Comparison of ENCODE assay signal across 18 cellular contexts in the genomic region with DNA sequence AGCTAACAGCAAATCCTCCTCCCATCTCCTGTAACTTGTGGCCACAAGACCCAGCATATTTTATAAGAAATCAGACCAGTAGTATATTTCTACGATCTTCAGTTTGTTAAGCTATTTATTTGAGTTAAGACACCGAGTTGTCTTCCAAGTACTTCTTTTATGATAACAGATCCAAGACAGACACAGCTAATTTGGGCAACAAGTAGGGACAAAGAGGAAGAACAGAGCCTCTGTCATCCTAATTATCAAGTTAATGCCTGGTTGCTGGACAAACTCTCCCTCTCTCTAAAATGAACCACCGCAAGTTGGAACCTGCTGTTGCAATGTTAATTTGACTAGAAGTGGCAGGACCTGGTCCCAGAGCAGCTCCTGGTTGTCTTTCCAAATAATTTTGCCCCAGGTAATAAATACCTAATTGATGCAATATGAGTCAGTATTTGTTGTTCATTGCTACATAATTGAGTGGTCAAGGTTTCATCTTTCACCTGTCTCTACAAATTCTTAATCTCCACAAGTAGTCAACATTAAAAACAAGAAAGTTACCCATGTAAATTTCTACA.
A peak's percentile ranks its signal among the peaks of the same experiment; 100 is the strongest.
DNase-seq lines count a peak whose midpoint lies in the region; ATAC-seq and TF ChIP-seq lines count a peak whose summit lies in the region.
"Had no signal": no experiment of that assay in that cellular context is flagged by ENCODE, and none has a peak within 500 bp of the region (broad histone marks: within the 10 kb centered on the region; RNA-seq: fewer than 3 reads in every experiment).

No MANE protein-coding gene starts in this region.

- no TSS peak for BruUV-seq in mammary epithelial cell (replicated peaks; lab: Mats Ljungman, UMichigan)

- dilution Hi-C loops in mammary epithelial cell (cut with HindIII; ENCODE audit: low sequenced_read_pairs) = no loop called here

- H3K9ac ChIP-seq in OCI-LY3 (ENCODE audit: low read length) = no peak overlapping the region
- H3K9ac ChIP-seq in mammary epithelial cell (ENCODE audit: insufficient read depth, low read length) = no peak overlapping the region
- H3K9ac ChIP-seq in neural progenitor cell = no peak overlapping the region
- no peak overlapping the region for H3K9ac ChIP-seq in smooth muscle cell (ENCODE audit: low read depth)

- DNase-seq in M059J (ENCODE audit: low read depth) (peak; percentile 16), mammary epithelial cell (peak; percentile 79), neural progenitor cell (ENCODE audit: low spot score) (no peak), smooth muscle cell (lab: John Stamatoyannopoulos, UW; ENCODE audit: unreplicated experiment) (no peak)
- no peak for DNase-seq in CD4-positive, alpha-beta memory T cell
- DNase-seq: H9; KG1; MG63; NCI-H1092; NCI-H1694; NCI-H2107; NCI-H345; NK-92 treated with Interleukin-12 subunit alpha and Interleukin-12 subunit beta, amount 100 ng/mL, for 24 hours; T-cell had no signal

- no peak for ATAC-seq in GM18909 (IDR thresholded peaks at IDR 0.05; ENCODE audit: poor library complexity, unreplicated experiment)
- ATAC-seq in HG03280 (IDR thresholded peaks at IDR 0.05; ENCODE audit: unreplicated experiment) = no peak
- ATAC-seq: T-cell had no signal

- no peaks in the 10 kb centered on the region for H3K27me3 ChIP-seq in OCI-LY3 (ENCODE audit: low read depth, low read length)
- no peaks in the 10 kb centered on the region for H3K27me3 ChIP-seq in mammary epithelial cell (ENCODE audit: insufficient read depth, low read length)
- no peaks in the 10 kb centered on the region for H3K27me3 ChIP-seq in neural progenitor cell
- no peaks in the 10 kb centered on the region for H3K27me3 ChIP-seq in smooth muscle cell (ENCODE audit: low read depth)
- H3K27me3 ChIP-seq in CD4-positive, alpha-beta memory T cell (ENCODE audit: insufficient read depth, low read length) = no peaks in the 10 kb centered on the region
- H3K27me3 ChIP-seq: MG63 had no signal

- no peaks in the 10 kb centered on the region for H3K9me3 Mint-ChIP-seq in neural progenitor cell
- H3K9me3 Mint-ChIP-seq in CD4-positive, alpha-beta memory T cell = peaks cover 0 to 4% (median 0%) of the 10 kb centered on the region in 8 donors

- 0% methylated on average over 3 of the region's 3 CpGs for WGBS in mammary epithelial cell (ENCODE audit: low coverage, missing lambda C conversion rate)
- 26% methylated on average over 3 of the region's 3 CpGs for WGBS in smooth muscle cell (ENCODE audit: low lambda C conversion rate)

- H3K36me3 ChIP-seq in OCI-LY3 (replicated peaks; ENCODE audit: low read depth, low read length) (no peaks in the 10 kb centered on the region), mammary epithelial cell (ENCODE audit: insufficient read depth, low read length) (no peaks in the 10 kb centered on the region), neural progenitor cell (no peaks in the 10 kb centered on the region), smooth muscle cell (ENCODE audit: low read depth) (no peaks in the 10 kb centered on the region)
- no peaks in the 10 kb centered on the region for H3K36me3 ChIP-seq in CD4-positive, alpha-beta memory T cell (ENCODE audit: insufficient read depth, low read length)
- H3K36me3 ChIP-seq: MG63 had no signal

- H4K20me1 ChIP-seq in OCI-LY3 (ENCODE audit: insufficient read depth, low read length) (no peaks in the 10 kb centered on the region), mammary epithelial cell (ENCODE audit: insufficient read depth, low read length) (no peaks in the 10 kb centered on the region), neural progenitor cell (ENCODE audit: low read depth) (no peaks in the 10 kb centered on the region), smooth muscle cell (ENCODE audit: low read depth) (no peaks in the 10 kb centered on the region)

- in situ Hi-C loops in mammary epithelial cell (cut with MboI; ENCODE audit: low sequenced_read_pairs in 2 of 2) = no loop called here

- TF ChIP-seq CTCF in OCI-LY3 (IDR thresholded peaks at IDR 0.05; ENCODE audit: low read depth, low read length) (no peak), mammary epithelial cell (conservative IDR thresholded peaks at IDR 0.05 in 1 of 2, IDR thresholded peaks at IDR 0.05 in 1 of 2; ENCODE audit: extremely low read depth in 1 of 2, insufficient read depth in 1 of 2, low read depth in 1 of 2, low read length in 2 of 2) (no peak), neural progenitor cell (IDR thresholded peaks at IDR 0.05) (no peak), smooth muscle cell (IDR thresholded peaks at IDR 0.05; ENCODE audit: borderline replicate concordance, insufficient read depth, poor library complexity, severe bottlenecking) (no peak)

- POLR2A ChIA-PET in CD4-positive, alpha-beta memory T cell (lab: Charles Lee; ENCODE audit: partially characterized antibody) = no interaction called here

- H3K4me2 ChIP-seq in OCI-LY3 (ENCODE audit: low read length) = no peak overlapping the region
- peak overlapping the region; percentile 73 for H3K4me2 ChIP-seq in mammary epithelial cell (ENCODE audit: insufficient read depth, low read depth, low read length)
- H3K4me2 ChIP-seq in neural progenitor cell = no peak overlapping the region
- no peak overlapping the region for H3K4me2 ChIP-seq in smooth muscle cell

- no peak overlapping the region for H3K27ac ChIP-seq in OCI-LY3 (ENCODE audit: low read length)
- peak overlapping the region; percentile 27 for H3K27ac ChIP-seq in mammary epithelial cell (ENCODE audit: insufficient read depth, low read depth, low read length)
- peak overlapping the region; percentile 9 for H3K27ac ChIP-seq in neural progenitor cell
- H3K27ac ChIP-seq in smooth muscle cell (ENCODE audit: low read depth) = no peak overlapping the region
- H3K27ac ChIP-seq in CD4-positive, alpha-beta memory T cell (ENCODE audit: low read depth, low read length) = no peak overlapping the region
- H3K27ac ChIP-seq: C4-2B had no signal

- no peaks in the 10 kb centered on the region for H3K27me3 Mint-ChIP-seq in neural progenitor cell (ENCODE audit: insufficient read depth, low read depth)
- H3K27me3 Mint-ChIP-seq in CD4-positive, alpha-beta memory T cell = no peaks in the 10 kb centered on the region
- H3K27me3 Mint-ChIP-seq: T-cell had no signal

- 0 out of 2 replicates have a peak overlapping the region, but pooled peaks have one; percentile 61 for H2AFZ ChIP-seq in OCI-LY3 (ENCODE audit: low read depth, low read length)
- H2AFZ ChIP-seq in mammary epithelial cell (ENCODE audit: low read depth, low read length) = peak overlapping the region; percentile 18
- H2AFZ ChIP-seq in neural progenitor cell (replicated peaks) = no peak overlapping the region
- H2AFZ ChIP-seq in smooth muscle cell (ENCODE audit: low read depth) = no peak overlapping the region

- no peaks in the 10 kb centered on the region for H3F3A ChIP-seq in neural progenitor cell (ENCODE audit: low read depth)
- no peaks in the 10 kb centered on the region for H3F3A ChIP-seq in smooth muscle cell (ENCODE audit: low read depth)

- H3K27ac Mint-ChIP-seq in neural progenitor cell = no peak overlapping the region
- H3K27ac Mint-ChIP-seq in CD4-positive, alpha-beta memory T cell = no peak overlapping the region
- H3K27ac Mint-ChIP-seq: T-cell had no signal

- H3K4me1 ChIP-seq in OCI-LY3 (ENCODE audit: low read length) = peaks cover 14% of the 10 kb centered on the region
- peaks cover 16% of the 10 kb centered on the region for H3K4me1 ChIP-seq in mammary epithelial cell (ENCODE audit: insufficient read depth, low read length)
- H3K4me1 ChIP-seq in neural progenitor cell = peaks cover 9% of the 10 kb centered on the region
- H3K4me1 ChIP-seq in smooth muscle cell (ENCODE audit: low read depth) = peaks cover 6% of the 10 kb centered on the region
- H3K4me1 ChIP-seq in CD4-positive, alpha-beta memory T cell (ENCODE audit: insufficient read depth, low read length) = no peaks in the 10 kb centered on the region

- H3K79me2 ChIP-seq in OCI-LY3 (ENCODE audit: low read length) (no peaks in the 10 kb centered on the region), mammary epithelial cell (ENCODE audit: insufficient read depth, low read length) (no peaks in the 10 kb centered on the region), neural progenitor cell (ENCODE audit: low read depth) (no peaks in the 10 kb centered on the region), smooth muscle cell (ENCODE audit: low read depth) (no peaks in the 10 kb centered on the region)

- H3K36me3 Mint-ChIP-seq in neural progenitor cell = no peaks in the 10 kb centered on the region
- no peaks in the 10 kb centered on the region for H3K36me3 Mint-ChIP-seq in CD4-positive, alpha-beta memory T cell
- H3K36me3 Mint-ChIP-seq: T-cell had no signal

- peaks cover 17% of the 10 kb centered on the region for H3K4me1 Mint-ChIP-seq in neural progenitor cell
- no peaks in the 10 kb centered on the region for H3K4me1 Mint-ChIP-seq in CD4-positive, alpha-beta memory T cell
- H3K4me1 Mint-ChIP-seq: T-cell had no signal

- no peak overlapping the region for H3K4me3 Mint-ChIP-seq in neural progenitor cell
- no peak overlapping the region for H3K4me3 Mint-ChIP-seq in CD4-positive, alpha-beta memory T cell
- H3K4me3 Mint-ChIP-seq: H9, T-cell had no signal

- H3K4me3 ChIP-seq in OCI-LY3 (ENCODE audit: low read length) (no peak overlapping the region), mammary epithelial cell (replicated peaks in 1 of 3; ENCODE audit: insufficient read depth in 1 of 3, low read depth in 2 of 3, low read length in 3 of 3) (peak overlapping the region in 1 of 3 experiments; percentile 13), neural progenitor cell (no peak overlapping the region), smooth muscle cell (no peak overlapping the region)
- H3K4me3 ChIP-seq in CD4-positive, alpha-beta memory T cell (ENCODE audit: low read length in 2 of 2) = no peak overlapping the region
- H3K4me3 ChIP-seq: MG63 had no signal

- intact Hi-C loops in mammary epithelial cell (cut with micrococcal nuclease) = no loop called here
- intact Hi-C loops in CD4-positive, alpha-beta memory T cell (cut with micrococcal nuclease) = no loop called here

- CTCF ChIA-PET in mammary epithelial cell (lab: Charles Lee; ENCODE audit: low non-redundant PET) = no interaction called here
- CTCF ChIA-PET in CD4-positive, alpha-beta memory T cell (lab: Charles Lee; ENCODE audit: partially characterized antibody) = no interaction called here

- no peaks in the 10 kb centered on the region for H3K9me3 ChIP-seq in OCI-LY3 (ENCODE audit: insufficient read depth, low read length)
- H3K9me3 ChIP-seq in mammary epithelial cell (replicated peaks; ENCODE audit: insufficient read depth, low read length) = no peaks in the 10 kb centered on the region
- no peaks in the 10 kb centered on the region for H3K9me3 ChIP-seq in neural progenitor cell (ENCODE audit: low read depth)
- no peaks in the 10 kb centered on the region for H3K9me3 ChIP-seq in smooth muscle cell (replicated peaks; ENCODE audit: low read depth)
- no peaks in the 10 kb centered on the region for H3K9me3 ChIP-seq in CD4-positive, alpha-beta memory T cell (ENCODE audit: control insufficient read depth in 1 of 2, low read length in 2 of 2)
- H3K9me3 ChIP-seq: MG63 had no signal

Comparison
In these comparisons a context has a peak if more than half of its experiments do, and no peak if none do; other contexts are left out.
1. DNase-seq: peak in M059J (single experiment) and mammary epithelial cell (single experiment); none in neural progenitor cell (single experiment), smooth muscle cell (single experiment) and CD4-positive, alpha-beta memory T cell (0 of 5).
2. H2AFZ ChIP-seq: peak in OCI-LY3 (single experiment) and mammary epithelial cell (single experiment); none in neural progenitor cell (single experiment) and smooth muscle cell (single experiment).
3. H3K27ac ChIP-seq: peak in mammary epithelial cell (single experiment) and neural progenitor cell (single experiment); none in OCI-LY3 (single experiment), smooth muscle cell (single experiment) and CD4-positive, alpha-beta memory T cell (single experiment).